Comparison of ENCODE assay signal across 23 cellular contexts in genomic region chr21:23858878-23859277, GRCh38.
A peak's percentile ranks its signal among the peaks of the same experiment; 100 is the strongest.
DNase-seq lines count a peak whose midpoint lies in the region; ATAC-seq, FAIRE-seq and TF ChIP-seq lines count a peak whose summit lies in the region.
"Had no signal": no experiment of that assay in that cellular context is flagged by ENCODE, and none has a peak within 500 bp of the region (broad histone marks: within the 10 kb centered on the region; RNA-seq: fewer than 3 reads in every experiment).

No MANE protein-coding gene starts in this region.

- H3K9me3 ChIP-seq in Loucy (ENCODE audit: insufficient read depth, low read depth, low read length) = no peaks in the 10 kb centered on the region
- no peaks in the 10 kb centered on the region for H3K9me3 ChIP-seq in SU-DHL-6 (ENCODE audit: insufficient read depth, low read length)
- H3K9me3 ChIP-seq in neuronal stem cell (replicated peaks in 1 of 2; ENCODE audit: control insufficient read depth in 2 of 2, insufficient read depth in 1 of 2, low read depth in 1 of 2, low read length in 2 of 2) = no peaks in the 10 kb centered on the region
- H3K9me3 ChIP-seq: heart left ventricle, ovary, upper lobe of left lung had no signal

- H2BK120ac ChIP-seq in neuronal stem cell (ENCODE audit: low read depth, low read length) = no peak overlapping the region

- H3K14ac ChIP-seq in neuronal stem cell (ENCODE audit: low read length) = no peak overlapping the region

- H3K36me3 Mint-ChIP-seq in activated CD8-positive, alpha-beta memory T cell treated with anti-CD3 and anti-CD28 coated beads, Interleukin-2, amount 10 ng/mL, durations not matched to agents 7 days and 5 days = no peaks in the 10 kb centered on the region
- H3K36me3 Mint-ChIP-seq: CD14-positive monocyte; natural killer cell treated with Interleukin-12 subunit alpha and Interleukin-12 subunit beta and Interleukin-15 and Interleukin-18, amount 100 ng/mL, for 72 hours had no signal

- no peak overlapping the region for H2BK12ac ChIP-seq in neuronal stem cell (ENCODE audit: low read length)

- H4K91ac ChIP-seq in neuronal stem cell (ENCODE audit: low read depth, low read length, poor library complexity) = no peak overlapping the region

- DNase-seq in activated CD8-positive, alpha-beta memory T cell treated with anti-CD3 and anti-CD28 coated beads, Interleukin-2, amount 10 ng/mL, durations not matched to agents 7 days and 5 days = no peak
- no peak for DNase-seq in activated CD8-positive, alpha-beta memory T cell treated with anti-CD3 and anti-CD28 coated beads for 24 hours
- no peak for DNase-seq in neuronal stem cell (ENCODE audit: low spot score)
- DNase-seq in GM19239 (ENCODE audit: insufficient read length, low spot score) = no peak
- no peak for DNase-seq in LoVo (ENCODE audit: low spot score)
- DNase-seq: activated naive CD4-positive, alpha-beta T cell; activated T-cell treated with anti-CD3 and anti-CD28 coated beads, Interleukin-2, amount 50 U/mL, for 4 hours; aorta; central memory CD4-positive, alpha-beta T cell; heart left ventricle; NCI-H1436 treated with DMSO at 0.1 percent for 48 hours; NCI-H774; ovary; right cardiac atrium; stimulated activated CD8-positive, alpha-beta memory T cell treated with anti-CD3 and anti-CD28 coated beads, Interleukin-4, amount 100 ng/mL, for 48 hours; T1000; upper lobe of left lung had no signal

- no peak for FAIRE-seq in GM19239 (lab: Jason Lieb, UNC)
- FAIRE-seq: endothelial cell of umbilical vein had no signal

- H3K79me2 ChIP-seq in Loucy (ENCODE audit: insufficient read depth, low read length) (no peaks in the 10 kb centered on the region), SU-DHL-6 (ENCODE audit: insufficient read depth, low read length) (no peaks in the 10 kb centered on the region)

- no peak overlapping the region for H3K4me3 Mint-ChIP-seq in activated CD8-positive, alpha-beta memory T cell treated with anti-CD3 and anti-CD28 coated beads, Interleukin-2, amount 10 ng/mL, durations not matched to agents 7 days and 5 days
- H3K4me3 Mint-ChIP-seq: activated T-cell treated with anti-CD3 and anti-CD28 coated beads, Interleukin-2, amount 50 U/mL, for 4 hours; CD14-positive monocyte; natural killer cell treated with Interleukin-12 subunit alpha and Interleukin-12 subunit beta and Interleukin-15 and Interleukin-18, amount 100 ng/mL, for 72 hours had no signal

- CTCF ChIA-PET in activated CD8-positive, alpha-beta memory T cell treated with anti-CD3 and anti-CD28 coated beads, Interleukin-2, amount 10 ng/mL, durations not matched to agents 7 days and 5 days (lab: Charles Lee) = interaction anchor here (2.7 kb wide), 1 partner anchor 109 kb away, joined by 7 read pairs; no protein-coding TSS in a partner anchor

- WGBS in neuronal stem cell (ENCODE audit: extremely low coverage in 2 of 2, insufficient read length in 2 of 2, insufficient replicate concordance in 1 of 2), 2 donors = no CpG with 5 or more reads among the region's 2 CpGs

- TF ChIP-seq CTCF in Loucy (conservative IDR thresholded peaks at IDR 0.05; ENCODE audit: low read length) (no peak), SU-DHL-6 (IDR thresholded peaks at IDR 0.05; ENCODE audit: insufficient read depth, low read length, poor library complexity, severe bottlenecking) (no peak)

- H3K27ac ChIP-seq in SU-DHL-6 (ENCODE audit: low read depth, low read length) (no peak overlapping the region), neuronal stem cell (replicated peaks; ENCODE audit: low read length) (no peak overlapping the region)
- H3K27ac ChIP-seq: heart left ventricle, ovary, SK-N-MC, upper lobe of left lung had no signal

- H3K27me3 Mint-ChIP-seq in activated CD8-positive, alpha-beta memory T cell treated with anti-CD3 and anti-CD28 coated beads, Interleukin-2, amount 10 ng/mL, durations not matched to agents 7 days and 5 days = no peaks in the 10 kb centered on the region
- H3K27me3 Mint-ChIP-seq: natural killer cell treated with Interleukin-12 subunit alpha and Interleukin-12 subunit beta and Interleukin-15 and Interleukin-18, amount 100 ng/mL, for 72 hours had no signal

- no peaks in the 10 kb centered on the region for H4K20me1 ChIP-seq in Loucy (ENCODE audit: insufficient read depth, low read length, poor library complexity, severe bottlenecking)
- no peaks in the 10 kb centered on the region for H4K20me1 ChIP-seq in SU-DHL-6 (ENCODE audit: low read depth, low read length)

- no peak overlapping the region for H2BK15ac ChIP-seq in neuronal stem cell (ENCODE audit: low read length)

- H3K9me2 ChIP-seq in Loucy (replicated peaks; ENCODE audit: low read depth, low read length) = no peaks in the 10 kb centered on the region
- no peaks in the 10 kb centered on the region for H3K9me2 ChIP-seq in SU-DHL-6 (replicated peaks; ENCODE audit: insufficient read depth, low read length)

- H3K4me1 ChIP-seq in Loucy (ENCODE audit: insufficient read depth, low read length, poor library complexity, severe bottlenecking) = peaks cover 42% of the 10 kb centered on the region
- no peaks in the 10 kb centered on the region for H3K4me1 ChIP-seq in neuronal stem cell (ENCODE audit: control insufficient read depth in 2 of 2, insufficient read depth in 1 of 2, low read depth in 1 of 2, low read length in 2 of 2)
- H3K4me1 ChIP-seq: heart left ventricle, upper lobe of left lung had no signal

- no peak overlapping the region for H3K23ac ChIP-seq in neuronal stem cell (ENCODE audit: low read depth, low read length, poor library complexity)

- no peak overlapping the region for H2BK5ac ChIP-seq in neuronal stem cell (ENCODE audit: low read length)

- no peak overlapping the region for H3K18ac ChIP-seq in neuronal stem cell (ENCODE audit: low read length)

- no peaks in the 10 kb centered on the region for H3K9me3 Mint-ChIP-seq in activated CD8-positive, alpha-beta memory T cell treated with anti-CD3 and anti-CD28 coated beads, Interleukin-2, amount 10 ng/mL, durations not matched to agents 7 days and 5 days (ENCODE audit: low read depth)
- H3K9me3 Mint-ChIP-seq: activated T-cell treated with anti-CD3 and anti-CD28 coated beads, Interleukin-2, amount 50 U/mL, for 4 hours; natural killer cell treated with Interleukin-12 subunit alpha and Interleukin-12 subunit beta and Interleukin-15 and Interleukin-18, amount 100 ng/mL, for 72 hours had no signal

- peak overlapping the region; percentile 10 for H3K27ac Mint-ChIP-seq in activated CD8-positive, alpha-beta memory T cell treated with anti-CD3 and anti-CD28 coated beads, Interleukin-2, amount 10 ng/mL, durations not matched to agents 7 days and 5 days
- H3K27ac Mint-ChIP-seq: CD14-positive monocyte; natural killer cell treated with Interleukin-12 subunit alpha and Interleukin-12 subunit beta and Interleukin-15 and Interleukin-18, amount 100 ng/mL, for 72 hours had no signal

- H3K79me1 ChIP-seq in neuronal stem cell (ENCODE audit: low read depth, low read length) = no peaks in the 10 kb centered on the region

- no peak for ATAC-seq in activated CD8-positive, alpha-beta memory T cell treated with anti-CD3 and anti-CD28 coated beads, Interleukin-2, amount 10 ng/mL, durations not matched to agents 7 days and 5 days
- ATAC-seq: activated T-cell treated with anti-CD3 and anti-CD28 coated beads, Interleukin-2, amount 50 U/mL, for 4 hours; natural killer cell treated with Interleukin-12 subunit alpha and Interleukin-12 subunit beta and Interleukin-15 and Interleukin-18, amount 100 ng/mL, for 72 hours had no signal

- H3K4me2 ChIP-seq in Loucy (ENCODE audit: low read depth, low read length, poor library complexity, severe bottlenecking) (peak overlapping the region; percentile 33), SU-DHL-6 (ENCODE audit: low read depth, low read length, poor library complexity, severe bottlenecking) (no peak overlapping the region), neuronal stem cell (ENCODE audit: insufficient read depth, low read length, poor library complexity, severe bottlenecking) (no peak overlapping the region)

- H3K27me3 ChIP-seq in Loucy (ENCODE audit: insufficient read depth, low read length, poor library complexity, severe bottlenecking) (no peaks in the 10 kb centered on the region), SU-DHL-6 (ENCODE audit: low read length) (no peaks in the 10 kb centered on the region), neuronal stem cell (ENCODE audit: control insufficient read depth in 3 of 3, insufficient read depth in 3 of 3, low read depth in 1 of 3, low read length in 3 of 3) (no peaks in the 10 kb centered on the region)
- H3K27me3 ChIP-seq: ovary, upper lobe of left lung had no signal

- H4K8ac ChIP-seq in neuronal stem cell (ENCODE audit: low read depth, low read length) = no peak overlapping the region

- H3K4me1 Mint-ChIP-seq in activated CD8-positive, alpha-beta memory T cell treated with anti-CD3 and anti-CD28 coated beads, Interleukin-2, amount 10 ng/mL, durations not matched to agents 7 days and 5 days = peaks cover 20% of the 10 kb centered on the region

- H3K4me3 ChIP-seq in Loucy (ENCODE audit: low read length, poor library complexity, severe bottlenecking) = no peak overlapping the region
- no peak overlapping the region for H3K4me3 ChIP-seq in SU-DHL-6 (ENCODE audit: insufficient read depth, low read length, poor library complexity, severe bottlenecking)
- no peak overlapping the region for H3K4me3 ChIP-seq in neuronal stem cell (ENCODE audit: low read length in 2 of 2)
- H3K4me3 ChIP-seq: heart left ventricle, ovary, SK-N-MC, upper lobe of left lung had no signal

- no peak overlapping the region for H3K4ac ChIP-seq in neuronal stem cell (ENCODE audit: low read length)

- peak overlapping the region; percentile 4 for H3K9ac ChIP-seq in Loucy (ENCODE audit: low read depth, low read length, poor library complexity, severe bottlenecking)
- H3K9ac ChIP-seq in SU-DHL-6 (ENCODE audit: low read length) = no peak overlapping the region
- H3K9ac ChIP-seq in neuronal stem cell (ENCODE audit: low read depth, low read length, poor library complexity) = no peak overlapping the region

- H2AK5ac ChIP-seq in neuronal stem cell (ENCODE audit: low read depth, low read length) = no peak overlapping the region

- H3F3A ChIP-seq in Loucy (ENCODE audit: low read depth) (peaks cover 16% of the 10 kb centered on the region), SU-DHL-6 (ENCODE audit: insufficient read depth) (0 out of 2 replicates have a peak, but pooled peaks cover 4% of the 10 kb centered on the region)

- H2AFZ ChIP-seq in Loucy (ENCODE audit: low read length) (peak overlapping the region; percentile 75), SU-DHL-6 (ENCODE audit: low read depth, low read length, severe bottlenecking) (peak overlapping the region; percentile 61), neuronal stem cell (ENCODE audit: low read length) (peak overlapping the region; percentile 34)

- no peaks in the 10 kb centered on the region for H3K36me3 ChIP-seq in Loucy (ENCODE audit: insufficient read depth, low read length)
- no peaks in the 10 kb centered on the region for H3K36me3 ChIP-seq in SU-DHL-6 (ENCODE audit: low read length)
- H3K36me3 ChIP-seq in neuronal stem cell (replicated peaks in 1 of 2; ENCODE audit: control insufficient read depth in 2 of 2, insufficient read depth in 2 of 2, low read length in 2 of 2) = no peaks in the 10 kb centered on the region
- H3K36me3 ChIP-seq: heart left ventricle, ovary, upper lobe of left lung had no signal
